20 cellular contexts compared by ENCODE assay signal in the genomic region with DNA sequence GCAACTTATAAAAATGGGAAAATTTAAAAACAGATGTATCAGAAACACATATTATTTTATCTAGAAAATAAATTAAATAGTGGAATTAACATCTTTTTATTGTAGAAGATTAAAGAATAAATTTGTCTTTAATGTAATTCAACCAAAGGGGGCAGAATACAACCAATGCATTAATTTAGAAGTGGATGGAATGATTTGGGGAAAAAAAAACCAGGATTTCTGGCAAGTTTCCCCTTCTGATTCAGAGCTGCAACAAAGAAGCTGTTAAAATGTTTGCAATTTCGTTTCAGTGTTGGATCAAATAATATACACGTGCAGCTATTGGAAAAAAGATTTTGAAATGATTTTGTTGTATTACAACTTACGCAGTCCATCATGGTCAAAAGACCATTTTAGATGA.
DNase-seq lines count a peak whose midpoint lies in the region; ATAC-seq and TF ChIP-seq lines count a peak whose summit lies in the region.
"Had no signal": no experiment of that assay in that cellular context is flagged by ENCODE, and none has a peak within 500 bp of the region (broad histone marks: within the 10 kb centered on the region; RNA-seq: fewer than 3 reads in every experiment).

No MANE protein-coding gene starts in this region.

- H3K36me3 ChIP-seq in sigmoid colon = no peaks in the 10 kb centered on the region
- H3K36me3 ChIP-seq: brain microvascular endothelial cell, prostate gland, thoracic aorta had no signal

- 79 to 86% methylated on average over 3 of the region's 3 CpGs for WGBS in sigmoid colon, 2 donors

- H3K4me3 ChIP-seq in fibroblast of the aortic adventitia (ENCODE audit: low read depth, low read length) (no peak overlapping the region), sigmoid colon (no peak overlapping the region)
- H3K4me3 ChIP-seq: lung, prostate gland had no signal

- H3K27me3 Mint-ChIP-seq in HFFc6 (ENCODE audit: insufficient read depth) = peaks cover 7% of the 10 kb centered on the region
- H3K27me3 Mint-ChIP-seq in activated T-helper 17 cell treated with anti-CD3 and anti-CD28 coated beads, Interleukin-2, amount 50 U/mL, for 72 hours = peaks cover 11% of the 10 kb centered on the region
- peaks cover 9% of the 10 kb centered on the region for H3K27me3 Mint-ChIP-seq in activated T-helper 2 cell treated with anti-CD3 and anti-CD28 coated beads, Interferon-gamma antibody, Interleukin-2, Interleukin-4, amounts not matched to agents 10 μg/mL and 5 μg/mL and 100 μg/mL, durations not matched to agents 14 hours and 24 hours and 36 hours (ENCODE audit: low read depth)

- no peak for ATAC-seq in activated T-helper 17 cell treated with anti-CD3 and anti-CD28 coated beads, Interleukin-2, amount 50 U/mL, for 72 hours (replicated peaks)
- ATAC-seq: esophagus mucosa, natural killer cell, T-cell had no signal

- peaks cover 0 to 10% (median 3%) of the 10 kb centered on the region in 4 donors for H3K9me3 ChIP-seq in sigmoid colon
- H3K9me3 ChIP-seq: prostate gland, thoracic aorta had no signal

- DNase-seq in HFFc6 (no peak), fibroblast of the aortic adventitia (ENCODE audit: low read depth) (peak; percentile 79), superior temporal gyrus (ENCODE audit: extremely low spot score) (peak; percentile 61), sigmoid colon (no peak)
- DNase-seq in activated T-helper 2 cell treated with anti-CD3 and anti-CD28 coated beads, Interferon-gamma antibody, Interleukin-2, Interleukin-4, amounts not matched to agents 10 μg/mL and 5 μg/mL and 100 μg/mL, durations not matched to agents 14 hours and 24 hours and 36 hours (ENCODE audit: low spot score) = no peak
- DNase-seq in activated effector memory CD4-positive, alpha-beta T cell treated with anti-CD3 and anti-CD28 coated beads, Interleukin-2, amount 50 U/mL, for 16 hours = no peak
- DNase-seq: activated CD4-positive, alpha-beta T cell treated with anti-CD3 and anti-CD28 coated beads, Interleukin-2, amount 50 U/mL, for 4 hours; activated naive CD4-positive, alpha-beta T cell treated with anti-CD3 and anti-CD28 coated beads, Interleukin-2, amount 10 ng/mL, durations not matched to agents 7 days and 5 days; brain microvascular endothelial cell; C1 segment of cervical spinal cord; DMS153; islet precursor cell; natural killer cell; NCI-H1105 treated with DMSO at 0.1 percent for 48 hours; T-cell had no signal

- H3K27me3 ChIP-seq in sigmoid colon = no peaks in the 10 kb centered on the region
- H3K27me3 ChIP-seq: brain microvascular endothelial cell had no signal

- no peak for TF ChIP-seq POLR2A in sigmoid colon (IDR thresholded peaks at IDR 0.05)

- no peak overlapping the region for H3K4me3 Mint-ChIP-seq in HFFc6
- no peak overlapping the region for H3K4me3 Mint-ChIP-seq in activated T-helper 17 cell treated with anti-CD3 and anti-CD28 coated beads, Interleukin-2, amount 50 U/mL, for 72 hours
- no peak overlapping the region for H3K4me3 Mint-ChIP-seq in activated T-helper 2 cell treated with anti-CD3 and anti-CD28 coated beads, Interferon-gamma antibody, Interleukin-2, Interleukin-4, amounts not matched to agents 10 μg/mL and 5 μg/mL and 100 μg/mL, durations not matched to agents 14 hours and 24 hours and 36 hours (ENCODE audit: low read depth)
- H3K4me3 Mint-ChIP-seq: activated naive CD4-positive, alpha-beta T cell treated with anti-CD3 and anti-CD28 coated beads, Interleukin-2, amount 10 ng/mL, durations not matched to agents 7 days and 5 days; natural killer cell; T-cell had no signal

- H3K4me1 ChIP-seq in sigmoid colon = no peaks in the 10 kb centered on the region
- H3K4me1 ChIP-seq: prostate gland had no signal

- H3K27ac Mint-ChIP-seq in HFFc6 = no peak overlapping the region
- H3K27ac Mint-ChIP-seq in activated T-helper 17 cell treated with anti-CD3 and anti-CD28 coated beads, Interleukin-2, amount 50 U/mL, for 72 hours = peak overlapping the region; percentile 64
- H3K27ac Mint-ChIP-seq in activated T-helper 2 cell treated with anti-CD3 and anti-CD28 coated beads, Interferon-gamma antibody, Interleukin-2, Interleukin-4, amounts not matched to agents 10 μg/mL and 5 μg/mL and 100 μg/mL, durations not matched to agents 14 hours and 24 hours and 36 hours = no peak overlapping the region
- H3K27ac Mint-ChIP-seq: activated naive CD4-positive, alpha-beta T cell treated with anti-CD3 and anti-CD28 coated beads, Interleukin-2, amount 10 ng/mL, durations not matched to agents 7 days and 5 days; natural killer cell; T-cell had no signal

- H3K27ac ChIP-seq in sigmoid colon = no peak overlapping the region
- H3K27ac ChIP-seq: prostate gland, thoracic aorta had no signal

- peaks cover 16% of the 10 kb centered on the region for H3K4me1 Mint-ChIP-seq in HFFc6 (ENCODE audit: low read depth)
- no peaks in the 10 kb centered on the region for H3K4me1 Mint-ChIP-seq in activated T-helper 17 cell treated with anti-CD3 and anti-CD28 coated beads, Interleukin-2, amount 50 U/mL, for 72 hours
- H3K4me1 Mint-ChIP-seq in activated T-helper 2 cell treated with anti-CD3 and anti-CD28 coated beads, Interferon-gamma antibody, Interleukin-2, Interleukin-4, amounts not matched to agents 10 μg/mL and 5 μg/mL and 100 μg/mL, durations not matched to agents 14 hours and 24 hours and 36 hours (ENCODE audit: low read depth) = peaks cover 5% of the 10 kb centered on the region
- H3K4me1 Mint-ChIP-seq: activated naive CD4-positive, alpha-beta T cell treated with anti-CD3 and anti-CD28 coated beads, Interleukin-2, amount 10 ng/mL, durations not matched to agents 7 days and 5 days; natural killer cell had no signal

- no peak for TF ChIP-seq EP300 in sigmoid colon (IDR thresholded peaks at IDR 0.05)

- intact Hi-C loops in activated T-helper 2 cell treated with anti-CD3 and anti-CD28 coated beads, Interferon-gamma antibody, Interleukin-2, Interleukin-4, amounts not matched to agents 10 μg/mL and 5 μg/mL and 100 μg/mL, durations not matched to agents 14 hours and 24 hours and 36 hours (cut with micrococcal nuclease) = no loop called here
- intact Hi-C loops in sigmoid colon (cut with DNase I) = no loop called here

- peaks cover 19% of the 10 kb centered on the region for H3K36me3 Mint-ChIP-seq in HFFc6 (ENCODE audit: low read depth)
- no peaks in the 10 kb centered on the region for H3K36me3 Mint-ChIP-seq in activated T-helper 17 cell treated with anti-CD3 and anti-CD28 coated beads, Interleukin-2, amount 50 U/mL, for 72 hours (ENCODE audit: low read depth)
- peaks cover 6% of the 10 kb centered on the region for H3K36me3 Mint-ChIP-seq in activated T-helper 2 cell treated with anti-CD3 and anti-CD28 coated beads, Interferon-gamma antibody, Interleukin-2, Interleukin-4, amounts not matched to agents 10 μg/mL and 5 μg/mL and 100 μg/mL, durations not matched to agents 14 hours and 24 hours and 36 hours (ENCODE audit: low read depth)
- H3K36me3 Mint-ChIP-seq: activated naive CD4-positive, alpha-beta T cell treated with anti-CD3 and anti-CD28 coated beads, Interleukin-2, amount 10 ng/mL, durations not matched to agents 7 days and 5 days had no signal

- TF ChIP-seq CTCF in HFFc6 (IDR thresholded peaks at IDR 0.05) (peak; percentile 50), fibroblast of the aortic adventitia (IDR thresholded peaks at IDR 0.05; ENCODE audit: insufficient read depth, low read length) (peak; percentile 18), sigmoid colon (IDR thresholded peaks at IDR 0.05) (no peak)

- peaks cover 22% of the 10 kb centered on the region for H3K9me3 Mint-ChIP-seq in HFFc6
- peaks cover 4% of the 10 kb centered on the region for H3K9me3 Mint-ChIP-seq in activated T-helper 17 cell treated with anti-CD3 and anti-CD28 coated beads, Interleukin-2, amount 50 U/mL, for 72 hours
- peaks cover 22% of the 10 kb centered on the region for H3K9me3 Mint-ChIP-seq in activated T-helper 2 cell treated with anti-CD3 and anti-CD28 coated beads, Interferon-gamma antibody, Interleukin-2, Interleukin-4, amounts not matched to agents 10 μg/mL and 5 μg/mL and 100 μg/mL, durations not matched to agents 14 hours and 24 hours and 36 hours

Comparison
In these comparisons a context has a peak if more than half of its experiments do, and no peak if none do; other contexts are left out.
1. DNase-seq: peak in fibroblast of the aortic adventitia (single experiment) and superior temporal gyrus (single experiment); none in HFFc6 (single experiment), activated T-helper 2 cell treated with anti-CD3 and anti-CD28 coated beads, Interferon-gamma antibody, Interleukin-2, Interleukin-4, amounts not matched to agents 10 μg/mL and 5 μg/mL and 100 μg/mL, durations not matched to agents 14 hours and 24 hours and 36 hours (single experiment), activated effector memory CD4-positive, alpha-beta T cell treated with anti-CD3 and anti-CD28 coated beads, Interleukin-2, amount 50 U/mL, for 16 hours (single experiment) and sigmoid colon (single experiment).
2. CTCF ChIP-seq: peak in HFFc6 (single experiment) and fibroblast of the aortic adventitia (single experiment); none in sigmoid colon (0 of 4).